Comparison of ENCODE assay signal across 8 cellular contexts in genomic region chr2:115782286-115782685, GRCh38.
"Had no signal": no experiment of that assay in that cellular context is flagged by ENCODE, and none has a peak within 500 bp of the region (broad histone marks: within the 10 kb centered on the region; RNA-seq: fewer than 3 reads in every experiment).

No MANE protein-coding gene starts in this region.

- ATAC-seq: HCT116, HepG2 had no signal

- H3K27ac ChIP-seq: GM23248 had no signal

- H2AFZ ChIP-seq: GM23248 had no signal

- H3K36me3 ChIP-seq: HAP-1 had no signal

- H3K9ac ChIP-seq: GM23248 had no signal

- DNase-seq: GM23248, GOT3, H7, HFFc6, KBM-7 had no signal

- H3K4me3 ChIP-seq: GM23248, HAP-1 had no signal

- H3K9me3 ChIP-seq: HAP-1 had no signal
